24 cellular contexts compared by ENCODE assay signal in the genomic region with DNA sequence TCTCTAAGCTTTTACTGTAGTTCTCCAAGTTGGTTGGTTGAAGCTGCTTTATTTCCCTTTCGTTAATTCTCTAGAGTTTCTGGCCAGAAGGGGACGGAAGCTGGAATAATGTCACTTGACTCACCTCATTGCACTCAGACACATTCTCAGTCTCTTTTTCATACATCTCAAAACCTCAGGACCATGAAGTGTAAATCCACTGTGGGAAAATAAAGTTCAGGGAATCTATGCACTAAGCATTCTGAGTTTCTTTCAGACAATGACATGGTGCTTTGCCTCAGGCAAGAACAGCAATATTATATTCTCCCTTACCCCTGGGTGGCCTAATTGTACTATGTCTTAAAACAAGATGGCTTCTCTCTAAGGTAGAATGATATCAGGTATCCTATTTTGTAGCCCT.
DNase-seq lines count a peak whose midpoint lies in the region; ATAC-seq and TF ChIP-seq lines count a peak whose summit lies in the region.
"Had no signal": no experiment of that assay in that cellular context is flagged by ENCODE, and none has a peak within 500 bp of the region (broad histone marks: within the 10 kb centered on the region; RNA-seq: fewer than 3 reads in every experiment).

No MANE protein-coding gene starts in this region.

- H3K27me3 Mint-ChIP-seq in WTC11 (ENCODE audit: low read depth), result no peaks in the 10 kb centered on the region
- H3K27me3 Mint-ChIP-seq: activated CD4-positive, alpha-beta T cell treated with anti-CD3 and anti-CD28 coated beads, Interleukin-2, amount 10 ng/mL, durations not matched to agents 7 days and 5 days; progenitor cell of endocrine pancreas had no signal

- 8 to 14% methylated on average over 2 of the region's 2 CpGs for WGBS in GM23248 (ENCODE audit: low coverage in 1 of 2, low lambda C conversion rate in 2 of 2, missing lambda C conversion rate in 2 of 2), 2 experiments
- WGBS in mesenchymal stem cell, result 100% methylated on average over 2 of the region's 2 CpGs

- CTCF ChIA-PET in WTC11 (lab: Charles Lee), result no interaction called here

- in situ Hi-C loops in GM23248 (cut with MboI), result no loop called here

- no peak overlapping the region for H3K23ac ChIP-seq in mesenchymal stem cell (ENCODE audit: low read length in 2 of 2)

- no peak overlapping the region for H3K4ac ChIP-seq in mesenchymal stem cell (ENCODE audit: low read depth in 1 of 2, low read length in 2 of 2)

- H3K14ac ChIP-seq in mesenchymal stem cell (ENCODE audit: low read length in 2 of 2), result no peak overlapping the region

- H3K4me1 ChIP-seq in GM23248 (ENCODE audit: insufficient read depth), result peaks cover 24% of the 10 kb centered on the region
- peaks cover 9% of the 10 kb centered on the region for H3K4me1 ChIP-seq in mesenchymal stem cell (ENCODE audit: control insufficient read depth, insufficient read depth, low read depth, low read length)

- H3K27me3 ChIP-seq in GM23248 (replicated peaks; ENCODE audit: insufficient read depth) (no peaks in the 10 kb centered on the region), mesenchymal stem cell (ENCODE audit: control insufficient read depth in 1 of 2, insufficient read depth in 1 of 2, low read length in 2 of 2) (no peaks in the 10 kb centered on the region)

- H3K36me3 ChIP-seq in GM23248 (ENCODE audit: low read depth), result no peaks in the 10 kb centered on the region
- H3K36me3 ChIP-seq in mesenchymal stem cell (ENCODE audit: control insufficient read depth in 1 of 2, insufficient read depth in 2 of 2, low read depth in 1 of 2, low read length in 2 of 2), result peaks cover 0 to 46% of the 10 kb centered on the region in 2 experiments

- H4K20me1 ChIP-seq in GM23248 (ENCODE audit: insufficient read depth), result no peaks in the 10 kb centered on the region

- H3K18ac ChIP-seq in mesenchymal stem cell (ENCODE audit: low read depth in 1 of 2, low read length in 2 of 2), result no peak overlapping the region

- no peak for TF ChIP-seq CTCF in AG10803 (conservative IDR thresholded peaks at IDR 0.05; ENCODE audit: low read length)
- TF ChIP-seq CTCF in WTC11 (IDR thresholded peaks at IDR 0.05), result no peak

- peak overlapping the region; percentile 10 for H3K27ac Mint-ChIP-seq in WTC11
- H3K27ac Mint-ChIP-seq: activated CD4-positive, alpha-beta T cell treated with anti-CD3 and anti-CD28 coated beads, Interleukin-2, amount 10 ng/mL, durations not matched to agents 7 days and 5 days; activated naive CD4-positive, alpha-beta T cell treated with anti-CD3 and anti-CD28 coated beads, Interleukin-2, amount 50 U/mL, for 24 hours; progenitor cell of endocrine pancreas; T-helper 2 cell treated with Interferon-gamma antibody and Interleukin-4, amounts not matched to agents 5 μg/mL and 100 μg/mL, for 36 hours had no signal

- peaks cover 6% of the 10 kb centered on the region for H3K4me1 Mint-ChIP-seq in WTC11
- H3K4me1 Mint-ChIP-seq: activated CD4-positive, alpha-beta T cell treated with anti-CD3 and anti-CD28 coated beads, Interleukin-2, amount 10 ng/mL, durations not matched to agents 7 days and 5 days; activated naive CD4-positive, alpha-beta T cell treated with anti-CD3 and anti-CD28 coated beads, Interleukin-2, amount 50 U/mL, for 24 hours; central memory CD8-positive, alpha-beta T cell had no signal

- H3K9ac ChIP-seq in GM23248, result 0 out of 2 replicates have a peak overlapping the region, but pooled peaks have one; percentile 4
- H3K9ac ChIP-seq in mesenchymal stem cell (ENCODE audit: low read length), result no peak overlapping the region
- H3K9ac ChIP-seq: KMS-11 had no signal

- no peak overlapping the region for H2AK5ac ChIP-seq in mesenchymal stem cell (ENCODE audit: low read length, severe bottlenecking)

- ATAC-seq in WTC11, result no peak

- no peak overlapping the region for H4K91ac ChIP-seq in mesenchymal stem cell (ENCODE audit: low read length)

- H2BK120ac ChIP-seq in mesenchymal stem cell (ENCODE audit: low read depth, low read length), result no peak overlapping the region

- H3K9me3 Mint-ChIP-seq in WTC11, result no peaks in the 10 kb centered on the region
- H3K9me3 Mint-ChIP-seq: activated CD4-positive, alpha-beta T cell treated with anti-CD3 and anti-CD28 coated beads, Interleukin-2, amount 10 ng/mL, durations not matched to agents 7 days and 5 days; activated naive CD4-positive, alpha-beta T cell treated with anti-CD3 and anti-CD28 coated beads, Interleukin-2, amount 50 U/mL, for 24 hours; central memory CD8-positive, alpha-beta T cell; T-helper 2 cell treated with Interferon-gamma antibody and Interleukin-4, amounts not matched to agents 5 μg/mL and 100 μg/mL, for 36 hours had no signal

- peak overlapping the region; percentile 54 for H3K4me2 ChIP-seq in GM23248 (ENCODE audit: unreplicated experiment)
- no peak overlapping the region for H3K4me2 ChIP-seq in mesenchymal stem cell (ENCODE audit: low read length, poor library complexity, severe bottlenecking)
- H3K4me2 ChIP-seq: KMS-11 had no signal

- H2AFZ ChIP-seq in GM23248, result no peak overlapping the region
- H2AFZ ChIP-seq in mesenchymal stem cell (ENCODE audit: low read depth, low read length), result no peak overlapping the region

- H2BK15ac ChIP-seq in mesenchymal stem cell (ENCODE audit: low read depth, poor library complexity, severe bottlenecking), result no peak overlapping the region

- POLR2A ChIA-PET in WTC11 (lab: Charles Lee), result no interaction called here

- no peaks in the 10 kb centered on the region for H3K9me2 ChIP-seq in GM23248 (ENCODE audit: insufficient read depth)

- no peaks in the 10 kb centered on the region for H3K79me2 ChIP-seq in GM23248 (ENCODE audit: insufficient read depth)

- no peak overlapping the region for H3K4me3 Mint-ChIP-seq in WTC11
- H3K4me3 Mint-ChIP-seq: activated CD4-positive, alpha-beta T cell treated with anti-CD3 and anti-CD28 coated beads, Interleukin-2, amount 10 ng/mL, durations not matched to agents 7 days and 5 days; activated naive CD4-positive, alpha-beta T cell treated with anti-CD3 and anti-CD28 coated beads, Interleukin-2, amount 50 U/mL, for 24 hours; central memory CD8-positive, alpha-beta T cell; T-helper 2 cell treated with Interferon-gamma antibody and Interleukin-4, amounts not matched to agents 5 μg/mL and 100 μg/mL, for 36 hours had no signal

- H3K27ac ChIP-seq in GM23248 (peak overlapping the region; percentile 65), mesenchymal stem cell (ENCODE audit: low read length, poor library complexity, severe bottlenecking) (peak overlapping the region; percentile 30)
- H3K27ac ChIP-seq: KMS-11, WERI-Rb-1 had no signal

- H3F3A ChIP-seq in GM23248 (ENCODE audit: insufficient read depth), result peaks cover 40% of the 10 kb centered on the region

- no peak overlapping the region for H4K8ac ChIP-seq in mesenchymal stem cell (ENCODE audit: low read length)

- no peaks in the 10 kb centered on the region for H3K36me3 Mint-ChIP-seq in WTC11
- H3K36me3 Mint-ChIP-seq: activated naive CD4-positive, alpha-beta T cell treated with anti-CD3 and anti-CD28 coated beads, Interleukin-2, amount 50 U/mL, for 24 hours had no signal

- H3K4me3 ChIP-seq in AG10803 (ENCODE audit: low read length) (no peak overlapping the region), GM23248 (peak overlapping the region; percentile 3; the same call in 1 of the 2 replicates), mesenchymal stem cell (ENCODE audit: insufficient read depth in 1 of 2, low read depth in 1 of 2, low read length in 2 of 2) (no peak overlapping the region)

- no peak overlapping the region for H2BK12ac ChIP-seq in mesenchymal stem cell (ENCODE audit: low read length in 2 of 2)

- no peaks in the 10 kb centered on the region for H3K9me3 ChIP-seq in GM23248 (ENCODE audit: low read depth)
- H3K9me3 ChIP-seq in mesenchymal stem cell (ENCODE audit: control insufficient read depth, low read length), result no peaks in the 10 kb centered on the region

- no peak overlapping the region for H2BK5ac ChIP-seq in mesenchymal stem cell (ENCODE audit: low read depth, low read length, poor library complexity, severe bottlenecking)

- peaks cover 32% of the 10 kb centered on the region for H3K79me1 ChIP-seq in mesenchymal stem cell (replicated peaks; ENCODE audit: low read length, poor library complexity, severe bottlenecking)

- DNase-seq in AG10803 (ENCODE audit: low read depth), result peak; percentile 47
- peak; percentile 80 for DNase-seq in GM23248
- DNase-seq in WTC11 (ENCODE audit: low spot score), result no peak
- no peak for DNase-seq in mesenchymal stem cell
- no peak for DNase-seq in NCI-H524 treated with DMSO at 0.1 percent for 48 hours (lab: John Stamatoyannopoulos, UW)
- no peak for DNase-seq in DMS 273 treated with DMSO at 0.1 percent for 48 hours (lab: John Stamatoyannopoulos, UW)
- no peak for DNase-seq in stimulated activated CD4-positive, alpha-beta T cell treated with anti-CD3 and anti-CD28 coated beads, Interleukin-4, amount 100 ng/mL, for 4 hours
- DNase-seq in NAMALWA (ENCODE audit: low spot score), result no peak
- DNase-seq: activated CD4-positive, alpha-beta T cell treated with anti-CD3 and anti-CD28 coated beads, Interleukin-2, amount 10 ng/mL, durations not matched to agents 7 days and 5 days; anterior cingulate cortex; C1 segment of cervical spinal cord; Calu3; kidney; NCI-H146; NCI-H2227 treated with DMSO at 0.1 percent for 48 hours; NCI-H774; small intestine; stimulated activated CD4-positive, alpha-beta T cell treated with anti-CD3 and anti-CD28 coated beads, Interleukin-2, amount 100 ng/mL, for 24 hours; WERI-Rb-1 had no signal

TF ChIP-seq in WTC11, 78 proteins besides CTCF, POLR2A, EP300 and RAD21 (continues in another document):
- TF ChIP-seq, protein P1, sequence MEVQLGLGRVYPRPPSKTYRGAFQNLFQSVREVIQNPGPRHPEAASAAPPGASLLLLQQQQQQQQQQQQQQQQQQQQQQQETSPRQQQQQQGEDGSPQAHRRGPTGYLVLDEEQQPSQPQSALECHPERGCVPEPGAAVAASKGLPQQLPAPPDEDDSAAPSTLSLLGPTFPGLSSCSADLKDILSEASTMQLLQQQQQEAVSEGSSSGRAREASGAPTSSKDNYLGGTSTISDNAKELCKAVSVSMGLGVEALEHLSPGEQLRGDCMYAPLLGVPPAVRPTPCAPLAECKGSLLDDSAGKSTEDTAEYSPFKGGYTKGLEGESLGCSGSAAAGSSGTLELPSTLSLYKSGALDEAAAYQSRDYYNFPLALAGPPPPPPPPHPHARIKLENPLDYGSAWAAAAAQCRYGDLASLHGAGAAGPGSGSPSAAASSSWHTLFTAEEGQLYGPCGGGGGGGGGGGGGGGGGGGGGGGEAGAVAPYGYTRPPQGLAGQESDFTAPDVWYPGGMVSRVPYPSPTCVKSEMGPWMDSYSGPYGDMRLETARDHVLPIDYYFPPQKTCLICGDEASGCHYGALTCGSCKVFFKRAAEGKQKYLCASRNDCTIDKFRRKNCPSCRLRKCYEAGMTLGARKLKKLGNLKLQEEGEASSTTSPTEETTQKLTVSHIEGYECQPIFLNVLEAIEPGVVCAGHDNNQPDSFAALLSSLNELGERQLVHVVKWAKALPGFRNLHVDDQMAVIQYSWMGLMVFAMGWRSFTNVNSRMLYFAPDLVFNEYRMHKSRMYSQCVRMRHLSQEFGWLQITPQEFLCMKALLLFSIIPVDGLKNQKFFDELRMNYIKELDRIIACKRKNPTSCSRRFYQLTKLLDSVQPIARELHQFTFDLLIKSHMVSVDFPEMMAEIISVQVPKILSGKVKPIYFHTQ (CRISPR knock-in tag; IDR thresholded peaks at IDR 0.05), result no peak
- no peak for TF ChIP-seq NR3C1 (CRISPR knock-in tag; conservative IDR thresholded peaks at IDR 0.05; ENCODE audit: low read depth)
- TF ChIP-seq TCF7 (CRISPR knock-in tag; IDR thresholded peaks at IDR 0.05; ENCODE audit: low read depth), result no peak

Comparison
In these comparisons a context has a peak if more than half of its experiments do, and no peak if none do; other contexts are left out.
1. DNase-seq: peak in AG10803 (single experiment) and GM23248 (single experiment); none in WTC11 (single experiment), mesenchymal stem cell (single experiment), NCI-H524 treated with DMSO at 0.1 percent for 48 hours (single experiment), DMS 273 treated with DMSO at 0.1 percent for 48 hours (single experiment), stimulated activated CD4-positive, alpha-beta T cell treated with anti-CD3 and anti-CD28 coated beads, Interleukin-4, amount 100 ng/mL, for 4 hours (0 of 2) and NAMALWA (single experiment).